Comparison of ENCODE assay signal across 8 cellular contexts in the genomic region with DNA sequence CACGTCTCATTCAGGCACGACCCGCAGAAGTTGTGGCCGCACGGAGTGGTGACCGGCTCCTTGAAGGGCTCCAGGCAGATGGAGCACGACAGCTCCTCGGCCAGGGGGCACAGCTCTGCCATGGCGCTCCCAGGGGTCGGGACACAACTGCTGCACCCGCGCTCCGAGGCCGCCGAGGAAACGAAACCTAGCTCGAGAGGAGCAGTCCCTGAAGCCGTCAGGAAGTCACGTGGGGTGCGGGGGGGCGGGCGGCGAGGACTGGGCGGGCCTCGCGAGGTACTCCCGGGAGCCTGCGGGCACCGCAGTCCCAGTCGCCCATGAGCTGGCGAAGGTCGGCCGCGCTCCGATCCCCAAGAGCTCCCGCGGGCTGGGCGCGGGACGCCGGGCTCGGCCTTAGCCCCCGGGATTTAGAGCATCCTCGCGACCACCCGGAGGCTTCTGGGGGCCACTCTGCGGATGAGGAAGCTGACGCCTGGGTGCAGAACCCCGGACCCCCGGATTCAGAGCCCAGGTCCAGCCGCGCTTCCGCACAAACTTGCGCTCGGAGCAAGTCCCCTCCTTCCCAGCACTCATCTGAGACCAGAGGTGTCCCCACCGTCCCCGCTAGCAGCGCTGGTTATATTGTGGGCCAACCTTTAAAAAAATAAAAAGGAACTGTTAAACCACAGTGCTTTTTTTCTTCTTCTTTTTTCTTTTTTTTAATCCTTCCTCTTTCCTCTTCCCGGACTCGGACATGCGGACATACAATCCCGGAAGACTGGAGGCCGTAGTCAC. TPM values are rescaled to one million over a fixed set of nuclear protein-coding genes. Genes with fewer than 3 reads are reported as not detected.
DNase-seq lines count a peak whose midpoint lies in the region; ATAC-seq and TF ChIP-seq lines count a peak whose summit lies in the region.

A gene with protein sequence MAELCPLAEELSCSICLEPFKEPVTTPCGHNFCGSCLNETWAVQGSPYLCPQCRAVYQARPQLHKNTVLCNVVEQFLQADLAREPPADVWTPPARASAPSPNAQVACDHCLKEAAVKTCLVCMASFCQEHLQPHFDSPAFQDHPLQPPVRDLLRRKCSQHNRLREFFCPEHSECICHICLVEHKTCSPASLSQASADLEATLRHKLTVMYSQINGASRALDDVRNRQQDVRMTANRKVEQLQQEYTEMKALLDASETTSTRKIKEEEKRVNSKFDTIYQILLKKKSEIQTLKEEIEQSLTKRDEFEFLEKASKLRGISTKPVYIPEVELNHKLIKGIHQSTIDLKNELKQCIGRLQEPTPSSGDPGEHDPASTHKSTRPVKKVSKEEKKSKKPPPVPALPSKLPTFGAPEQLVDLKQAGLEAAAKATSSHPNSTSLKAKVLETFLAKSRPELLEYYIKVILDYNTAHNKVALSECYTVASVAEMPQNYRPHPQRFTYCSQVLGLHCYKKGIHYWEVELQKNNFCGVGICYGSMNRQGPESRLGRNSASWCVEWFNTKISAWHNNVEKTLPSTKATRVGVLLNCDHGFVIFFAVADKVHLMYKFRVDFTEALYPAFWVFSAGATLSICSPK (minus strand): TSS at position 183 of the 774 bp plus-strand sequence. CDS start 61 bp downstream, at position 122.

- H3K4me3 Mint-ChIP-seq in CD8-positive, alpha-beta T cell, result peak within 1 kb of the TSS; percentile 96

- peak within 1 kb of the TSS; percentile 94 for H3K27ac Mint-ChIP-seq in CD8-positive, alpha-beta T cell

- no peaks in the 10 kb centered on the region for H3K9me3 ChIP-seq in CD8-positive, alpha-beta T cell (ENCODE audit: low read length)

- peak; percentile 88 for ATAC-seq in CD8-positive, alpha-beta T cell
- peak; percentile 76 for ATAC-seq in GM19463 (IDR thresholded peaks at IDR 0.05; ENCODE audit: unreplicated experiment)

- peak; percentile 74 to 91 (median 87) for DNase-seq in CD8-positive, alpha-beta T cell
- peak; percentile 75 for DNase-seq in HS-27A (ENCODE audit: low read depth)
- peak; percentile 52 for DNase-seq in NK-92 (lab: John Stamatoyannopoulos, UW; ENCODE audit: unreplicated experiment)
- peak; percentile 93 for DNase-seq in activated CD8-positive, alpha-beta memory T cell treated with anti-CD3 and anti-CD28 coated beads for 24 hours
- DNase-seq in effector CD8-positive, alpha-beta T cell (lab: John Stamatoyannopoulos, UW), result peak; percentile 85
- peak; percentile 84 for DNase-seq in medulla oblongata (ENCODE audit: extremely low spot score)
- peak; percentile 82 to 89 (median 86) for DNase-seq in stimulated activated CD4-positive, alpha-beta T cell treated with anti-CD3 and anti-CD28 coated beads, TNF-alpha, amount 100 ng/mL, for 48 hours (ENCODE audit: low read depth in 3 of 3)

- H3K27ac ChIP-seq in CD8-positive, alpha-beta T cell (ENCODE audit: low read depth, low read length), result peak within 1 kb of the TSS; percentile 78

- intact Hi-C loops in CD8-positive, alpha-beta T cell (cut with DNase I, micrococcal nuclease), result loop anchor here (1.0 kb wide), 5 partner anchors 22 to 171 kb away; a partner anchor contains a TSS

- peaks cover 18% of the 10 kb centered on the region for H3K36me3 Mint-ChIP-seq in CD8-positive, alpha-beta T cell

- no peak for TF ChIP-seq CTCF in CD8-positive, alpha-beta T cell (IDR thresholded peaks at IDR 0.05)

- no peaks in the 10 kb centered on the region for H3K36me3 ChIP-seq in CD8-positive, alpha-beta T cell (ENCODE audit: insufficient read depth, low read length)

- H3K4me1 ChIP-seq in CD8-positive, alpha-beta T cell (ENCODE audit: insufficient read depth, low read length), result peaks cover 25% of the 10 kb centered on the region

- H3K4me1 Mint-ChIP-seq in CD8-positive, alpha-beta T cell (ENCODE audit: low read depth), result peaks cover 41% of the 10 kb centered on the region

- peak within 1 kb of the TSS; percentile 99 for H3K4me3 ChIP-seq in CD8-positive, alpha-beta T cell (ENCODE audit: low read depth, low read length)

- H3K9me3 Mint-ChIP-seq in CD8-positive, alpha-beta T cell, result peaks cover 9% of the 10 kb centered on the region

- H3K27me3 ChIP-seq in CD8-positive, alpha-beta T cell (ENCODE audit: insufficient read depth, low read length), result no peaks in the 10 kb centered on the region

- CTCF ChIA-PET in CD8-positive, alpha-beta T cell (lab: Charles Lee), result interaction anchor here (0.9 to 4.6 kb wide), 3 partner anchors 18 to 94 kb away, joined by 3 to 18 read pairs (median 4); no protein-coding TSS in a partner anchor

- no peaks in the 10 kb centered on the region for H3K27me3 Mint-ChIP-seq in CD8-positive, alpha-beta T cell (ENCODE audit: low read depth)

- POLR2A ChIA-PET in CD8-positive, alpha-beta T cell (lab: Charles Lee), result interaction anchor here (0.5 to 3.7 kb wide), 11 partner anchors 10 to 171 kb away, joined by 3 to 32 read pairs (median 5); a partner anchor contains a TSS

RNA-seq across cellular contexts. Expression of the gene that starts here (rescaled TPM):
- 10 to 100 TPM; 28.6 to 30.8 TPM for total RNA-seq in CD8-positive, alpha-beta T cell

Comparison
In these comparisons a context has a peak if more than half of its experiments do, and no peak if none do; other contexts are left out.
1. Peak in every context shown above with its lines: DNase-seq, ATAC-seq, H3K4me3 ChIP-seq and H3K27ac ChIP-seq.